ENCODE assay signal across 9 cellular contexts in genomic region chr14:102084931-102085330, GRCh38. TPM values are rescaled to one million over a fixed set of nuclear protein-coding genes. Genes with fewer than 3 reads are reported as not detected.
A peak's percentile ranks its signal among the peaks of the same experiment; 100 is the strongest.
DNase-seq lines count a peak whose midpoint lies in the region; ATAC-seq, FAIRE-seq and TF ChIP-seq lines count a peak whose summit lies in the region.
"Had no signal": no experiment of that assay in that cellular context is flagged by ENCODE, and none has a peak within 500 bp of the region (broad histone marks: within the 10 kb centered on the region; RNA-seq: fewer than 3 reads in every experiment).

No MANE protein-coding gene starts in this region.

- H3K27me3 ChIP-seq in HL-60 (ENCODE audit: insufficient read depth, poor library complexity, severe bottlenecking) (no peaks in the 10 kb centered on the region), body of pancreas (no peaks in the 10 kb centered on the region)

- no peak for TF ChIP-seq POLR2A in A549 (IDR thresholded peaks at IDR 0.05; ENCODE audit: low read length)
- no peak for TF ChIP-seq POLR2A in body of pancreas (IDR thresholded peaks at IDR 0.05)

- 21% methylated on average over 6 of the region's 6 CpGs for WGBS in A549 (ENCODE audit: missing lambda C conversion rate)
- WGBS in body of pancreas, 2 donors: 68 to 72% methylated on average over 6 of the region's 6 CpGs
- 94 to 97% methylated on average over 5 of the region's 6 CpGs for WGBS in mesodermal cell (ENCODE audit: insufficient coverage in 2 of 2), 2 experiments

- peak overlapping the region; percentile 77 for H3K4me2 ChIP-seq in A549

- TF ChIP-seq CTCF in A549 (IDR thresholded peaks at IDR 0.05) (no peak), HL-60 (IDR thresholded peaks at IDR 0.05; ENCODE audit: insufficient read depth, low read length) (no peak), body of pancreas (IDR thresholded peaks at IDR 0.05) (no peak), GM20000 (IDR thresholded peaks at IDR 0.05; ENCODE audit: extremely low read depth, missing control alignments) (no peak), GM13976 (IDR thresholded peaks at IDR 0.05; ENCODE audit: borderline replicate concordance, control extremely low read depth, extremely low read depth, insufficient read depth, missing control alignments) (no peak)

- H3K36me3 ChIP-seq in body of pancreas (replicated peaks in 1 of 2; ENCODE audit: insufficient read depth in 1 of 2, low read depth in 2 of 2) (peaks cover 13 to 32% of the 10 kb centered on the region in 2 donors), mesodermal cell (ENCODE audit: control insufficient read depth, insufficient read depth, low read length) (peaks cover 63% of the 10 kb centered on the region)

- POLR2A ChIA-PET in A549 (lab: Yijun Ruan, JAX): no interaction called here

- ATAC-seq in A549 (no peak), body of pancreas (no peak)

- intact Hi-C loops in body of pancreas (cut with DNase I): no loop called here

- no peak for DNase-seq in A549 (ENCODE audit: low read depth in 1 of 2, low spot score in 1 of 2)
- DNase-seq in HL-60 (ENCODE audit: low read depth in 1 of 2, low spot score in 1 of 2): peak in 1 of 2 experiments; percentile 27
- DNase-seq in body of pancreas: no peak
- DNase-seq in SW480 (ENCODE audit: low spot score): no peak
- DNase-seq in GM20000 (ENCODE audit: low spot score): no peak
- DNase-seq in SW 1271 (lab: John Stamatoyannopoulos, UW): no peak
- no peak for DNase-seq in GM13976 (ENCODE audit: low spot score)
- DNase-seq: NCI-H2171 had no signal

- H3K4me3 ChIP-seq in A549: peak overlapping the region; percentile 97
- H3K4me3 ChIP-seq in HL-60 (replicated peaks; ENCODE audit: insufficient read depth, low read length): peak overlapping the region; percentile 58
- no peak overlapping the region for H3K4me3 ChIP-seq in body of pancreas
- H3K4me3 ChIP-seq in mesodermal cell (ENCODE audit: extremely low read depth, insufficient read depth, low read length, poor library complexity, severe bottlenecking): peak overlapping the region; percentile 74

- H3K9me3 ChIP-seq in A549: no peaks in the 10 kb centered on the region
- H3K9me3 ChIP-seq in body of pancreas: no peaks in the 10 kb centered on the region
- no peaks in the 10 kb centered on the region for H3K9me3 ChIP-seq in mesodermal cell (ENCODE audit: control insufficient read depth, low read length)

- no peak for FAIRE-seq in A549 (lab: Jason Lieb, UNC)

- CTCF ChIA-PET in A549 (lab: Yijun Ruan, JAX): interaction anchor here (0.8 to 2.3 kb wide), 8 partner anchors 11 to 229 kb away, joined by 3 to 9 read pairs (median 3); no protein-coding TSS in a partner anchor

- H3K27ac ChIP-seq in A549: peak overlapping the region in 1 of 2 experiments; percentile 97; a peak in 4 of 6 replicates
- H3K27ac ChIP-seq in HL-60 (replicated peaks): no peak overlapping the region
- H3K27ac ChIP-seq in body of pancreas: peak overlapping the region in 3 of 4 donors; percentile 13 to 99 (median 13)
- no peak overlapping the region for H3K27ac ChIP-seq in mesodermal cell (ENCODE audit: low read depth, low read length, severe bottlenecking)

- peaks cover 46% of the 10 kb centered on the region for H3K4me1 ChIP-seq in A549
- H3K4me1 ChIP-seq in body of pancreas: peaks cover 57% of the 10 kb centered on the region
- H3K4me1 ChIP-seq in mesodermal cell (ENCODE audit: control insufficient read depth, insufficient read depth, low read length, poor library complexity, severe bottlenecking): peaks cover 28% of the 10 kb centered on the region

- in situ Hi-C loops in GM13976 (cut with MboI; ENCODE audit: low sequenced_read_pairs, unreplicated experiment): no loop called here

- TF ChIP-seq RAD21 in A549 (conservative IDR thresholded peaks at IDR 0.05 in 1 of 2, IDR thresholded peaks at IDR 0.05 in 1 of 2): no peak

- no peak for TF ChIP-seq EP300 in A549 (IDR thresholded peaks at IDR 0.05)

TF ChIP-seq in A549, 52 proteins besides CTCF, POLR2A, EP300 and RAD21:
- TF ChIP-seq, protein P1, sequence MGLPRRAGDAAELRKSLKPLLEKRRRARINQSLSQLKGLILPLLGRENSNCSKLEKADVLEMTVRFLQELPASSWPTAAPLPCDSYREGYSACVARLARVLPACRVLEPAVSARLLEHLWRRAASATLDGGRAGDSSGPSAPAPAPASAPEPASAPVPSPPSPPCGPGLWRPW (IDR thresholded peaks at IDR 0.05): no peak
- TF ChIP-seq EHF (CRISPR knock-in tag; IDR thresholded peaks at IDR 0.05): no peak
- no peak for TF ChIP-seq REST (IDR thresholded peaks at IDR 0.05)
- no peak for TF ChIP-seq MAFK (IDR thresholded peaks at IDR 0.05; ENCODE audit: partially characterized antibody)
- no peak for TF ChIP-seq RNF2 (IDR thresholded peaks at IDR 0.05; ENCODE audit: borderline replicate concordance, low read depth)
- no peak for TF ChIP-seq HOXB5 (CRISPR knock-in tag; IDR thresholded peaks at IDR 0.05)

RNA-seq across cellular contexts. Expression of gene HSP90AA1, which starts 1.9 kb away (rescaled TPM):
- polyA plus RNA-seq in A549 (2011; rRNA removed) (944 and 1,087 TPM in 2 replicates), A549 (2017; fragmentation: RNase III; extraction: RNeasy Plus Mini Kit Qiagen cat#74134 plus additional on column Dnase treatment) (1,680 to 2,326 TPM (median 1,864 TPM) in 3 replicates)
- 384 and 510 TPM in 2 replicates for polyA plus RNA-seq in A549 (2012; cell fraction: cytosol; rRNA removed)
- 279 and 366 TPM in 2 replicates for polyA plus RNA-seq in A549 (2012; cell fraction: nucleus; rRNA removed)
- 429 and 465 TPM in 2 replicates for polyA minus RNA-seq in A549 (2011; rRNA and poly(A)+ RNA removed)
- total RNA-seq in body of pancreas: 100 to 1,000 TPM; 197 to 251 TPM
- 746 TPM for polyA plus RNA-seq in mesodermal cell (2013, experiment 1 of 2)
- polyA plus RNA-seq in mesodermal cell (2013, experiment 2 of 2): 725 TPM

RNA-seq across cellular contexts. Expression of gene WDR20, which starts 54.8 kb away (rescaled TPM):
- 17.6 and 20.6 TPM in 2 replicates for polyA plus RNA-seq in A549 (2011; rRNA removed)
- polyA plus RNA-seq in A549 (2012; cell fraction: cytosol; rRNA removed): 13.3 and 15.1 TPM in 2 replicates
- 14.8 and 18.4 TPM in 2 replicates for polyA plus RNA-seq in A549 (2012; cell fraction: nucleus; rRNA removed)
- 19.5 to 21.6 TPM (median 20.4 TPM) in 3 replicates for polyA plus RNA-seq in A549 (2017; fragmentation: RNase III; extraction: RNeasy Plus Mini Kit Qiagen cat#74134 plus additional on column Dnase treatment)
- polyA minus RNA-seq in A549 (2011; rRNA and poly(A)+ RNA removed): 29.8 and 33.4 TPM in 2 replicates
- total RNA-seq in body of pancreas: 10 to 100 TPM; 12.2 to 15.5 TPM
- 16.5 TPM for polyA plus RNA-seq in mesodermal cell (2013, experiment 1 of 2)
- polyA plus RNA-seq in mesodermal cell (2013, experiment 2 of 2): 16.0 TPM

Comparison
In these comparisons a context has a peak if more than half of its experiments do, and no peak if none do; other contexts are left out.
1. H3K27ac ChIP-seq: peak in body of pancreas (3 of 4); none in HL-60 (single experiment) and mesodermal cell (single experiment).
2. H3K4me3 ChIP-seq: peak in A549 (single experiment), HL-60 (single experiment) and mesodermal cell (single experiment); none in body of pancreas (0 of 2).